ENCODE assay signal across 34 cellular contexts in the genomic region with DNA sequence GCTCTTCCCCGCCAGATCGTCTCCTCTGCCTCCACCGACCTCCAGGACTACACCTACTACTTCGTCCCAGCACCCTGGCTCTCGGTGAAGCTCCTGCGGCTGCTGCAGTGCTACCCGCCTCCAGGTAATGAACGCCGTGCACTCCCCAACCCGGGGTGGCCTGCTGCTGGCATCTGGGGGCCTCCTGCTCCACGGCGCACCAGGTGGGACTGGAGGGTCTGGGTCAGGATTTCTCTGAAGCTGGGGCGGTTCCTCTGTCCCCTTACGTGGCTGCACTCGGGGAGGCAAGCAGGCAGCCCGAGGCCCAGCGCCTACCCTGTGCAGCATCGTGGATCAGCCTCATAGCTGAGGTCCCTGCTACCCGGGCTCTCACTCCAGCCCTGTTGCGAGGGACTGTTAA. TPM values are rescaled to one million over a fixed set of nuclear protein-coding genes. Genes with fewer than 3 reads are reported as not detected.
"Had no signal": no experiment of that assay in that cellular context is flagged by ENCODE, and none has a peak within 500 bp of the region (broad histone marks: within the 10 kb centered on the region; RNA-seq: fewer than 3 reads in every experiment).

No MANE protein-coding gene starts in this region.

- H3K9me3 ChIP-seq: adrenal gland, body of pancreas, breast epithelium had no signal

- H3K27me3 ChIP-seq: adrenal gland, body of pancreas, brain microvascular endothelial cell, breast epithelium had no signal

- DNase-seq: activated B cell treated with CpG ODN at 0.5 μM for 24 hours; activated CD4-positive, alpha-beta memory T cell treated with anti-CD3 and anti-CD28 coated beads for 36 hours; activated CD4-positive, alpha-beta T cell treated with anti-CD3 and anti-CD28 coated beads for 4 hours; activated CD4-positive, alpha-beta T cell treated with anti-CD3 and anti-CD28 coated beads, Interleukin-2, amount 10 ng/mL, durations not matched to agents 24 days and 14 days; activated CD4-positive, alpha-beta T cell treated with anti-CD3 and anti-CD28 coated beads, Interleukin-2, amount 50 U/mL, for 1 hour; activated CD4-positive, alpha-beta T cell treated with anti-CD3 and anti-CD28 coated beads, Interleukin-2, amount 50 U/mL, for 4 hours; activated CD4-positive, CD25-positive, alpha-beta regulatory T cell treated with anti-CD3 and anti-CD28 coated beads, Interleukin-2, amount 50 U/mL, for 72 hours; activated CD8-positive, alpha-beta memory T cell treated with anti-CD3 and anti-CD28 coated beads, Interleukin-2, amount 50 U/mL, for 4 hours; activated CD8-positive, alpha-beta T cell treated with anti-CD3 and anti-CD28 coated beads for 36 hours; activated effector memory CD4-positive, alpha-beta T cell treated with anti-CD3 and anti-CD28 coated beads, Interleukin-2, amount 50 U/mL, for 16 hours; activated gamma-delta T cell treated with Interleukin-2 at 50 U/mL for 16 hours; activated naive CD4-positive, alpha-beta T cell; activated naive CD4-positive, alpha-beta T cell treated with anti-CD3 and anti-CD28 coated beads for 36 hours; activated naive CD4-positive, alpha-beta T cell treated with anti-CD3 and anti-CD28 coated beads, Interleukin-2, amount 50 U/mL, for 16 hours; activated naive CD8-positive, alpha-beta T cell treated with anti-CD3 and anti-CD28 coated beads for 36 hours; activated T-cell treated with anti-CD3 and anti-CD28 coated beads for 4 hours; activated T-cell treated with anti-CD3 and anti-CD28 coated beads, Interleukin-2, amount 50 U/mL, for 1 hour; activated T-cell treated with anti-CD3 and anti-CD28 coated beads, Interleukin-2, amount 50 U/mL, for 4 hours; activated T-cell treated with anti-CD3 and anti-CD28 coated beads, Interleukin-2, amount 50 U/mL, for 72 hours; adrenal gland; amniotic stem cell; aorta; body of pancreas; brain microvascular endothelial cell; cerebellar nuclear complex; T-helper 1 cell; T-helper 2 cell; T-helper 9 cell had no signal

- FAIRE-seq: astrocyte, TTC549 had no signal

- H3K4me1 ChIP-seq: body of pancreas, breast epithelium had no signal

- H3K4me3 ChIP-seq: adrenal gland, body of pancreas, breast epithelium had no signal

- ATAC-seq: activated CD8-positive, alpha-beta T cell treated with anti-CD3 and anti-CD28 coated beads for 36 hours; activated naive CD4-positive, alpha-beta T cell treated with anti-CD3 and anti-CD28 coated beads, Interleukin-2, amount 50 U/mL, for 72 hours; activated T-cell treated with anti-CD3 and anti-CD28 coated beads, Interleukin-2, amount 50 U/mL, for 4 hours; activated T-cell treated with anti-CD3 and anti-CD28 coated beads, Interleukin-2, amount 50 U/mL, for 72 hours; activated T-helper 17 cell treated with anti-CD3 and anti-CD28 coated beads, Interleukin-2, amount 50 U/mL, for 72 hours; body of pancreas had no signal

- H3K27ac ChIP-seq: body of pancreas, brain microvascular endothelial cell, breast epithelium, VCaP had no signal

RNA-seq across cellular contexts. Expression of a gene that starts 32.5 kb away (rescaled TPM):
- total RNA-seq: astrocyte had no signal
